ENCODE assay signal across 1 cellular context in genomic region chr12:119672194-119672593, GRCh38.
TF ChIP-seq lines count a peak whose summit lies in the region.

No MANE protein-coding gene starts in this region.

TF ChIP-seq in K562, 482 proteins besides CTCF, POLR2A, EP300 and RAD21 (continued from another document and continues in another):
- TF ChIP-seq, protein P1, sequence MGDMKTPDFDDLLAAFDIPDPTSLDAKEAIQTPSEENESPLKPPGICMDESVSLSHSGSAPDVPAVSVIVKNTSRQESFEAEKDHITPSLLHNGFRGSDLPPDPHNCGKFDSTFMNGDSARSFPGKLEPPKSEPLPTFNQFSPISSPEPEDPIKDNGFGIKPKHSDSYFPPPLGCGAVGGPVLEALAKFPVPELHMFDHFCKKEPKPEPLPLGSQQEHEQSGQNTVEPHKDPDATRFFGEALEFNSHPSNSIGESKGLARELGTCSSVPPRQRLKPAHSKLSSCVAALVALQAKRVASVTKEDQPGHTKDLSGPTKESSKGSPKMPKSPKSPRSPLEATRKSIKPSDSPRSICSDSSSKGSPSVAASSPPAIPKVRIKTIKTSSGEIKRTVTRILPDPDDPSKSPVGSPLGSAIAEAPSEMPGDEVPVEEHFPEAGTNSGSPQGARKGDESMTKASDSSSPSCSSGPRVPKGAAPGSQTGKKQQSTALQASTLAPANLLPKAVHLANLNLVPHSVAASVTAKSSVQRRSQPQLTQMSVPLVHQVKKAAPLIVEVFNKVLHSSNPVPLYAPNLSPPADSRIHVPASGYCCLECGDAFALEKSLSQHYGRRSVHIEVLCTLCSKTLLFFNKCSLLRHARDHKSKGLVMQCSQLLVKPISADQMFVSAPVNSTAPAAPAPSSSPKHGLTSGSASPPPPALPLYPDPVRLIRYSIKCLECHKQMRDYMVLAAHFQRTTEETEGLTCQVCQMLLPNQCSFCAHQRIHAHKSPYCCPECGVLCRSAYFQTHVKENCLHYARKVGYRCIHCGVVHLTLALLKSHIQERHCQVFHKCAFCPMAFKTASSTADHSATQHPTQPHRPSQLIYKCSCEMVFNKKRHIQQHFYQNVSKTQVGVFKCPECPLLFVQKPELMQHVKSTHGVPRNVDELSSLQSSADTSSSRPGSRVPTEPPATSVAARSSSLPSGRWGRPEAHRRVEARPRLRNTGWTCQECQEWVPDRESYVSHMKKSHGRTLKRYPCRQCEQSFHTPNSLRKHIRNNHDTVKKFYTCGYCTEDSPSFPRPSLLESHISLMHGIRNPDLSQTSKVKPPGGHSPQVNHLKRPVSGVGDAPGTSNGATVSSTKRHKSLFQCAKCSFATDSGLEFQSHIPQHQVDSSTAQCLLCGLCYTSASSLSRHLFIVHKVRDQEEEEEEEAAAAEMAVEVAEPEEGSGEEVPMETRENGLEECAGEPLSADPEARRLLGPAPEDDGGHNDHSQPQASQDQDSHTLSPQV (IDR thresholded peaks at IDR 0.05): 0 out of 2 replicates have a peak, but pooled peaks have one; percentile 17
- no peak for TF ChIP-seq COPS2 (conservative IDR thresholded peaks at IDR 0.05)
- no peak for TF ChIP-seq ZNF785 (CRISPR knock-in tag; IDR thresholded peaks at IDR 0.05)
- TF ChIP-seq RBM22 (IDR thresholded peaks at IDR 0.05; ENCODE audit: low read depth, low read length, poor library complexity, severe bottlenecking): no peak
- TF ChIP-seq FOXJ2 (tag; IDR thresholded peaks at IDR 0.05): no peak
- TF ChIP-seq CBFA2T3 (IDR thresholded peaks at IDR 0.05): peak; percentile 87
- TF ChIP-seq RHOXF2B (CRISPR knock-in tag; conservative IDR thresholded peaks at IDR 0.05): no peak
- TF ChIP-seq, protein P2, sequence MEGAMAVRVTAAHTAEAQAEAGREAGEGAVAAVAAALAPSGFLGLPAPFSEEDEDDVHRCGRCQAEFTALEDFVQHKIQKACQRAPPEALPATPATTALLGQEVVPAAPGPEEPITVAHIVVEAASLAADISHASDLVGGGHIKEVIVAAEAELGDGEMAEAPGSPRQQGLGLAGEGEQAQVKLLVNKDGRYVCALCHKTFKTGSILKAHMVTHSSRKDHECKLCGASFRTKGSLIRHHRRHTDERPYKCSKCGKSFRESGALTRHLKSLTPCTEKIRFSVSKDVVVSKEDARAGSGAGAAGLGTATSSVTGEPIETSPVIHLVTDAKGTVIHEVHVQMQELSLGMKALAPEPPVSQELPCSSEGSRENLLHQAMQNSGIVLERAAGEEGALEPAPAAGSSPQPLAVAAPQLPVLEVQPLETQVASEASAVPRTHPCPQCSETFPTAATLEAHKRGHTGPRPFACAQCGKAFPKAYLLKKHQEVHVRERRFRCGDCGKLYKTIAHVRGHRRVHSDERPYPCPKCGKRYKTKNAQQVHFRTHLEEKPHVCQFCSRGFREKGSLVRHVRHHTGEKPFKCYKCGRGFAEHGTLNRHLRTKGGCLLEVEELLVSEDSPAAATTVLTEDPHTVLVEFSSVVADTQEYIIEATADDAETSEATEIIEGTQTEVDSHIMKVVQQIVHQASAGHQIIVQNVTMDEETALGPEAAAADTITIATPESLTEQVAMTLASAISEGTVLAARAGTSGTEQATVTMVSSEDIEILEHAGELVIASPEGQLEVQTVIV (CRISPR knock-in tag; IDR thresholded peaks at IDR 0.05; ENCODE audit: borderline replicate concordance): no peak
- TF ChIP-seq LEF1 (IDR thresholded peaks at IDR 0.05): peak; percentile 48; the same call in 1 of the 2 replicates
- no peak for TF ChIP-seq CREBBP (IDR thresholded peaks at IDR 0.05; ENCODE audit: low read depth, low read length)
- TF ChIP-seq, protein P3, sequence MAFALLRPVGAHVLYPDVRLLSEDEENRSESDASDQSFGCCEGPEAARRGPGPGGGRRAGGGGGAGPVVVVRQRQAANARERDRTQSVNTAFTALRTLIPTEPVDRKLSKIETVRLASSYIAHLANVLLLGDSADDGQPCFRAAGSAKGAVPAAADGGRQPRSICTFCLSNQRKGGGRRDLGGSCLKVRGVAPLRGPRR (CRISPR knock-in tag; IDR thresholded peaks at IDR 0.05): no peak
- no peak for TF ChIP-seq ZC3H11A (IDR thresholded peaks at IDR 0.05; ENCODE audit: low read depth, low read length)
- TF ChIP-seq CLOCK (CRISPR knock-in tag; IDR thresholded peaks at IDR 0.05; ENCODE audit: borderline replicate concordance): no peak
- TF ChIP-seq PHB2 (IDR thresholded peaks at IDR 0.05; ENCODE audit: low read depth): no peak
- TF ChIP-seq, protein P4, sequence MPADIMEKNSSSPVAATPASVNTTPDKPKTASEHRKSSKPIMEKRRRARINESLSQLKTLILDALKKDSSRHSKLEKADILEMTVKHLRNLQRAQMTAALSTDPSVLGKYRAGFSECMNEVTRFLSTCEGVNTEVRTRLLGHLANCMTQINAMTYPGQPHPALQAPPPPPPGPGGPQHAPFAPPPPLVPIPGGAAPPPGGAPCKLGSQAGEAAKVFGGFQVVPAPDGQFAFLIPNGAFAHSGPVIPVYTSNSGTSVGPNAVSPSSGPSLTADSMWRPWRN (IDR thresholded peaks at IDR 0.05; ENCODE audit: low read depth): no peak
- TF ChIP-seq POU5F1 (IDR thresholded peaks at IDR 0.05; ENCODE audit: borderline replicate concordance, low read depth, low read length, partially characterized antibody): no peak
- TF ChIP-seq, protein P5, sequence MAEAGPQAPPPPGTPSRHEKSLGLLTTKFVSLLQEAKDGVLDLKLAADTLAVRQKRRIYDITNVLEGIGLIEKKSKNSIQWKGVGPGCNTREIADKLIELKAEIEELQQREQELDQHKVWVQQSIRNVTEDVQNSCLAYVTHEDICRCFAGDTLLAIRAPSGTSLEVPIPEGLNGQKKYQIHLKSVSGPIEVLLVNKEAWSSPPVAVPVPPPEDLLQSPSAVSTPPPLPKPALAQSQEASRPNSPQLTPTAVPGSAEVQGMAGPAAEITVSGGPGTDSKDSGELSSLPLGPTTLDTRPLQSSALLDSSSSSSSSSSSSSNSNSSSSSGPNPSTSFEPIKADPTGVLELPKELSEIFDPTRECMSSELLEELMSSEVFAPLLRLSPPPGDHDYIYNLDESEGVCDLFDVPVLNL (CRISPR knock-in tag; IDR thresholded peaks at IDR 0.05; ENCODE audit: low read depth): no peak
- no peak for TF ChIP-seq RBFOX2 (IDR thresholded peaks at IDR 0.05; ENCODE audit: low read depth, low read length)
- TF ChIP-seq RAD51 (IDR thresholded peaks at IDR 0.05; ENCODE audit: borderline replicate concordance, low read depth): no peak
- TF ChIP-seq ZNF41 (CRISPR knock-in tag; conservative IDR thresholded peaks at IDR 0.05): no peak
- no peak for TF ChIP-seq NRF1 (conservative IDR thresholded peaks at IDR 0.05 in 1 of 2, IDR thresholded peaks at IDR 0.05 in 1 of 2)
- TF ChIP-seq FIP1L1 (IDR thresholded peaks at IDR 0.05; ENCODE audit: low read depth, low read length, poor library complexity, severe bottlenecking): no peak
- no peak for TF ChIP-seq NCOA2 (IDR thresholded peaks at IDR 0.05; ENCODE audit: partially characterized antibody in 2 of 2)
- no peak for TF ChIP-seq ATF4 (CRISPR knock-in tag; IDR thresholded peaks at IDR 0.05)
- no peak; the same call in 1 of the 2 replicates for TF ChIP-seq SMARCC2 (IDR thresholded peaks at IDR 0.05; ENCODE audit: low read depth)
- no peak for TF ChIP-seq TAF7 (tag; IDR thresholded peaks at IDR 0.05)
- no peak for TF ChIP-seq FOXK2 (conservative IDR thresholded peaks at IDR 0.05 in 1 of 2, IDR thresholded peaks at IDR 0.05 in 1 of 2; ENCODE audit: low read depth in 2 of 2)
- TF ChIP-seq EZH2 (IDR thresholded peaks at IDR 0.05; ENCODE audit: borderline replicate concordance, low read depth, low read length): no peak
- TF ChIP-seq RBM14 (IDR thresholded peaks at IDR 0.05; ENCODE audit: borderline replicate concordance, insufficient read depth, low read depth, low read length): no peak
- no peak for TF ChIP-seq DDX20 (tag; IDR thresholded peaks at IDR 0.05; ENCODE audit: low read depth)
- TF ChIP-seq RBM17 (IDR thresholded peaks at IDR 0.05; ENCODE audit: borderline replicate concordance, low read depth, low read length): no peak
- TF ChIP-seq, protein P6, sequence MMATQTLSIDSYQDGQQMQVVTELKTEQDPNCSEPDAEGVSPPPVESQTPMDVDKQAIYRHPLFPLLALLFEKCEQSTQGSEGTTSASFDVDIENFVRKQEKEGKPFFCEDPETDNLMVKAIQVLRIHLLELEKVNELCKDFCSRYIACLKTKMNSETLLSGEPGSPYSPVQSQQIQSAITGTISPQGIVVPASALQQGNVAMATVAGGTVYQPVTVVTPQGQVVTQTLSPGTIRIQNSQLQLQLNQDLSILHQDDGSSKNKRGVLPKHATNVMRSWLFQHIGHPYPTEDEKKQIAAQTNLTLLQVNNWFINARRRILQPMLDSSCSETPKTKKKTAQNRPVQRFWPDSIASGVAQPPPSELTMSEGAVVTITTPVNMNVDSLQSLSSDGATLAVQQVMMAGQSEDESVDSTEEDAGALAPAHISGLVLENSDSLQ (IDR thresholded peaks at IDR 0.05): no peak
- TF ChIP-seq SPI1 (IDR thresholded peaks at IDR 0.05; ENCODE audit: borderline replicate concordance, low read depth, low read length): peak; percentile 48; the same call in 1 of the 2 replicates
- no peak for TF ChIP-seq YBX1 (IDR thresholded peaks at IDR 0.05)
- no peak for TF ChIP-seq ELF1 (tag; IDR thresholded peaks at IDR 0.05)
- TF ChIP-seq ELK3 (CRISPR knock-in tag; IDR thresholded peaks at IDR 0.05): no peak
- no peak for TF ChIP-seq NBN (IDR thresholded peaks at IDR 0.05; ENCODE audit: low read depth)
- TF ChIP-seq ZNF79 (CRISPR knock-in tag; IDR thresholded peaks at IDR 0.05; ENCODE audit: low read depth): no peak
- TF ChIP-seq, protein P7, sequence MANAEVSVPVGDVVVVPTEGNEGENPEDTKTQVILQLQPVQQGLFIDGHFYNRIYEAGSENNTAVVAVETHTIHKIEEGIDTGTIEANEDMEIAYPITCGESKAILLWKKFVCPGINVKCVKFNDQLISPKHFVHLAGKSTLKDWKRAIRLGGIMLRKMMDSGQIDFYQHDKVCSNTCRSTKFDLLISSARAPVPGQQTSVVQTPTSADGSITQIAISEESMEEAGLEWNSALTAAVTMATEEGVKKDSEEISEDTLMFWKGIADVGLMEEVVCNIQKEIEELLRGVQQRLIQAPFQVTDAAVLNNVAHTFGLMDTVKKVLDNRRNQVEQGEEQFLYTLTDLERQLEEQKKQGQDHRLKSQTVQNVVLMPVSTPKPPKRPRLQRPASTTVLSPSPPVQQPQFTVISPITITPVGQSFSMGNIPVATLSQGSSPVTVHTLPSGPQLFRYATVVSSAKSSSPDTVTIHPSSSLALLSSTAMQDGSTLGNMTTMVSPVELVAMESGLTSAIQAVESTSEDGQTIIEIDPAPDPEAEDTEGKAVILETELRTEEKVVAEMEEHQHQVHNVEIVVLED (CRISPR knock-in tag; IDR thresholded peaks at IDR 0.05): no peak
- peak; percentile 61 for TF ChIP-seq NCOR1 (IDR thresholded peaks at IDR 0.05)
- no peak for TF ChIP-seq RBBP5 (IDR thresholded peaks at IDR 0.05; ENCODE audit: borderline replicate concordance, insufficient read depth, low read length, poor library complexity, severe bottlenecking)
- peak; percentile 40 for TF ChIP-seq NR2C1 (IDR thresholded peaks at IDR 0.05)
- peak; percentile 63; the same call in 1 of the 2 replicates for TF ChIP-seq NR2C1 (tag; IDR thresholded peaks at IDR 0.05)
- TF ChIP-seq ZNF830 (CRISPR knock-in tag; IDR thresholded peaks at IDR 0.05): no peak
- TF ChIP-seq TFAM (CRISPR knock-in tag; conservative IDR thresholded peaks at IDR 0.05): no peak
- no peak for TF ChIP-seq MAFG (tag; conservative IDR thresholded peaks at IDR 0.05)
- TF ChIP-seq BDP1 (IDR thresholded peaks at IDR 0.05; ENCODE audit: insufficient read depth, insufficient read length): no peak
- TF ChIP-seq CHD4 (IDR thresholded peaks at IDR 0.05; ENCODE audit: insufficient read depth, insufficient replicate concordance, low read depth, low read length, poor library complexity, severe bottlenecking): no peak
- TF ChIP-seq ZNF311 (CRISPR knock-in tag; IDR thresholded peaks at IDR 0.05): no peak
- TF ChIP-seq ZBED1 (IDR thresholded peaks at IDR 0.05): no peak
